In the genomic region with DNA sequence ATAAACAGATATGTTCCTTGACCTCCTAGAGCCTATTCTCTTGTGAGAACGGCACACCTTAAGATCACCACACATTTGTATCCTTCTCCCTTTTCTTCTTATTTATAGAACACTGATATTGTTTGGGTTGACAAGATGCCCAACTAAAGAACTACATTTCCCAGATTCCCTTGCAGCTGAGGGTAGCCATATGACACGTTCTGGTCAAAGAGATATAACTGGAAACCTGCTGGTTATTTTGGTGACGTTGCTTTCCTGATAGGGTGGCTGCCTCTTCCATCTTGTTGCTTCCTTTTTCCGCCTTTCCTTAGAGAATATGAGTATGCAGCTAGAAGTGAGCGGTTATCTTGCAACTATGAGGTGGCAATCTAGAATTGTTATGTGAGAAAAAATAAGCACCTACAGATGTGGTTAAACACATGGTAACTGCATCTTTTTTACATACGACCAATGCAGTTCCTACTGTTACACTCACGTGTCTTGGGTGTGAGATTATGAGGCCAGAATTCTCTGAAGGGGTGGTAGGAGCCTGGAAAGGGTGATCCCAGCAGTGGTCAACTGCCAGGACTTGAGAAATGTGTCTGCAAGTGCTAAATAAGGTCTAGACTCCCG, we compare ENCODE assay signal across 20 cellular contexts.
DNase-seq lines count a peak whose midpoint lies in the region; ATAC-seq and TF ChIP-seq lines count a peak whose summit lies in the region.
"Had no signal": no experiment of that assay in that cellular context is flagged by ENCODE, and none has a peak within 500 bp of the region (broad histone marks: within the 10 kb centered on the region; RNA-seq: fewer than 3 reads in every experiment).

No MANE protein-coding gene starts in this region.

- no peaks in the 10 kb centered on the region for H4K20me1 ChIP-seq in Karpas-422 (ENCODE audit: insufficient read depth, low read depth, low read length)

- no peaks in the 10 kb centered on the region for H3K79me2 ChIP-seq in Karpas-422 (ENCODE audit: low read length)
- H3K79me2 ChIP-seq in mesendoderm (ENCODE audit: control insufficient read depth, insufficient read depth, low read length) = no peaks in the 10 kb centered on the region

- no CpG with 5 or more reads among the region's 8 CpGs for WGBS in mesendoderm (ENCODE audit: extremely low coverage, insufficient coverage, low lambda C conversion rate)

- H2BK15ac ChIP-seq in mesendoderm (replicated peaks; ENCODE audit: low read depth) = no peak overlapping the region

- no peak overlapping the region for H4K5ac ChIP-seq in mesendoderm (ENCODE audit: low read length)

- H3K9me2 ChIP-seq in Karpas-422 (replicated peaks; ENCODE audit: insufficient read depth, low read length) = no peaks in the 10 kb centered on the region

- no peak overlapping the region for H3K4me2 ChIP-seq in Karpas-422 (ENCODE audit: low read depth, low read length, poor library complexity, severe bottlenecking)
- H3K4me2 ChIP-seq in mesendoderm (ENCODE audit: low read length) = no peak overlapping the region

- no peak overlapping the region for H3K4me3 Mint-ChIP-seq in activated T-cell treated with anti-CD3 and anti-CD28 coated beads, Interleukin-2, amount 50 U/mL, for 72 hours
- H3K4me3 Mint-ChIP-seq: CD8-positive, alpha-beta T cell; stimulated activated memory B cell treated with anti-CD40 and anti-IgM and Interleukin-4, amounts not matched to agents 10 μg/mL and 1 μg/mL and 100 μg/mL, for 72 hours; type B pancreatic cell had no signal

- no peak overlapping the region for H3K56ac ChIP-seq in mesendoderm (ENCODE audit: low read length)

- H3K27ac Mint-ChIP-seq in activated T-cell treated with anti-CD3 and anti-CD28 coated beads, Interleukin-2, amount 50 U/mL, for 72 hours = no peak overlapping the region
- H3K27ac Mint-ChIP-seq: activated T-helper 2 cell treated with anti-CD3 and anti-CD28 coated beads, Interferon-gamma antibody, Interleukin-2, Interleukin-4, amounts not matched to agents 10 μg/mL and 5 μg/mL and 100 μg/mL, durations not matched to agents 14 hours and 24 hours and 36 hours; CD8-positive, alpha-beta T cell; type B pancreatic cell had no signal

- H3K4ac ChIP-seq in mesendoderm (ENCODE audit: low read depth, low read length) = no peak overlapping the region

- intact Hi-C loops in sciatic nerve (cut with DNase I) = no loop called here

- no peak overlapping the region for H3K27ac ChIP-seq in Karpas-422 (ENCODE audit: low read length)
- no peak overlapping the region for H3K27ac ChIP-seq in mesendoderm (ENCODE audit: low read depth, low read length)
- H3K27ac ChIP-seq: adrenal gland, RWPE1 had no signal

- peaks cover 11% of the 10 kb centered on the region for H3K27me3 Mint-ChIP-seq in activated T-cell treated with anti-CD3 and anti-CD28 coated beads, Interleukin-2, amount 50 U/mL, for 72 hours (ENCODE audit: low read depth)
- H3K27me3 Mint-ChIP-seq: stimulated activated memory B cell treated with anti-CD40 and anti-IgM and Interleukin-4, amounts not matched to agents 10 μg/mL and 1 μg/mL and 100 μg/mL, for 72 hours; type B pancreatic cell had no signal

- no peak overlapping the region for H2BK120ac ChIP-seq in mesendoderm (ENCODE audit: low read depth, low read length)

- H3K9me3 ChIP-seq in Karpas-422 (ENCODE audit: low read length) = no peaks in the 10 kb centered on the region
- H3K9me3 ChIP-seq: adrenal gland had no signal

- no peak overlapping the region for H3K23ac ChIP-seq in mesendoderm (ENCODE audit: low read length)

- ATAC-seq in SK-N-SH treated with all-trans-retinoic acid at 6 μM for 48 hours (peak; percentile 38; the same call in 2 of the 3 replicates), sciatic nerve (no peak)
- no peak for ATAC-seq in activated T-cell treated with anti-CD3 and anti-CD28 coated beads, Interleukin-2, amount 50 U/mL, for 72 hours (replicated peaks in 1 of 2)
- ATAC-seq: CD8-positive, alpha-beta T cell; naive thymus-derived CD4-positive, alpha-beta T cell; stimulated activated memory B cell treated with anti-CD40 and anti-IgM and Interleukin-4, amounts not matched to agents 10 μg/mL and 1 μg/mL and 100 μg/mL, for 72 hours had no signal

- H2BK5ac ChIP-seq in mesendoderm (ENCODE audit: low read length) = no peak overlapping the region

- H3K18ac ChIP-seq in mesendoderm (ENCODE audit: low read length) = no peak overlapping the region

- no peak overlapping the region for H3K9ac ChIP-seq in Karpas-422 (ENCODE audit: low read length)
- H3K9ac ChIP-seq in mesendoderm (ENCODE audit: low read length) = no peak overlapping the region

- no peaks in the 10 kb centered on the region for H3K36me3 Mint-ChIP-seq in activated T-cell treated with anti-CD3 and anti-CD28 coated beads, Interleukin-2, amount 50 U/mL, for 72 hours (ENCODE audit: insufficient read depth in 2 of 2)
- H3K36me3 Mint-ChIP-seq: CD8-positive, alpha-beta T cell; naive thymus-derived CD4-positive, alpha-beta T cell; stimulated activated memory B cell treated with anti-CD40 and anti-IgM and Interleukin-4, amounts not matched to agents 10 μg/mL and 1 μg/mL and 100 μg/mL, for 72 hours; type B pancreatic cell had no signal

- peak; percentile 18 for DNase-seq in NCI-H2171 treated with DMSO at 0.1 percent for 48 hours (lab: John Stamatoyannopoulos, UW)
- DNase-seq in NCI-H2171 (lab: John Stamatoyannopoulos, UW) = no peak
- peak; percentile 49 for DNase-seq in Karpas-422
- DNase-seq in mesendoderm = peak; percentile 38
- no peak for DNase-seq in sciatic nerve (ENCODE audit: low spot score)
- DNase-seq in activated T-cell treated with anti-CD3 and anti-CD28 coated beads, Interleukin-2, amount 50 U/mL, for 72 hours = no peak
- DNase-seq in NCI-H345 treated with DMSO at 0.1 percent for 48 hours (lab: John Stamatoyannopoulos, UW; ENCODE audit: unreplicated experiment) = no peak
- DNase-seq: ACHN; adrenal gland; CD8-positive, alpha-beta T cell; central memory CD4-positive, alpha-beta T cell; EL; naive thymus-derived CD4-positive, alpha-beta T cell; NCI-H1436 treated with DMSO at 0.1 percent for 48 hours; NCI-H510A had no signal

- no peaks in the 10 kb centered on the region for H3K79me1 ChIP-seq in mesendoderm (ENCODE audit: low read length)

- H3K27me3 ChIP-seq in Karpas-422 (ENCODE audit: low read length) (no peaks in the 10 kb centered on the region), mesendoderm (ENCODE audit: insufficient read depth, low read length, poor library complexity) (no peaks in the 10 kb centered on the region)
- H3K27me3 ChIP-seq: adrenal gland had no signal

- H3K4me1 ChIP-seq in Karpas-422 (ENCODE audit: low read length) = 0 out of 2 replicates have a peak, but pooled peaks cover 4% of the 10 kb centered on the region
- peaks cover 3% of the 10 kb centered on the region for H3K4me1 ChIP-seq in mesendoderm (ENCODE audit: control insufficient read depth, low read depth, low read length)
- H3K4me1 ChIP-seq: adrenal gland had no signal

- no peak overlapping the region for H2AK5ac ChIP-seq in mesendoderm (ENCODE audit: low read length)

- H2AFZ ChIP-seq in Karpas-422 (ENCODE audit: low read length) = no peak overlapping the region; the same call in 1 of the 2 replicates

- no peaks in the 10 kb centered on the region for H3K4me1 Mint-ChIP-seq in activated T-cell treated with anti-CD3 and anti-CD28 coated beads, Interleukin-2, amount 50 U/mL, for 72 hours (ENCODE audit: low read depth)

- H4K8ac ChIP-seq in mesendoderm (ENCODE audit: low read depth, low read length) = no peak overlapping the region

- H3K9me3 Mint-ChIP-seq in activated T-cell treated with anti-CD3 and anti-CD28 coated beads, Interleukin-2, amount 50 U/mL, for 72 hours = no peaks in the 10 kb centered on the region
- H3K9me3 Mint-ChIP-seq: activated T-helper 2 cell treated with anti-CD3 and anti-CD28 coated beads, Interferon-gamma antibody, Interleukin-2, Interleukin-4, amounts not matched to agents 10 μg/mL and 5 μg/mL and 100 μg/mL, durations not matched to agents 14 hours and 24 hours and 36 hours; CD8-positive, alpha-beta T cell; stimulated activated memory B cell treated with anti-CD40 and anti-IgM and Interleukin-4, amounts not matched to agents 10 μg/mL and 1 μg/mL and 100 μg/mL, for 72 hours; type B pancreatic cell had no signal

- H3K36me3 ChIP-seq in Karpas-422 (ENCODE audit: insufficient read depth, low read length) (no peaks in the 10 kb centered on the region), mesendoderm (ENCODE audit: control insufficient read depth, insufficient read depth, low read length) (no peaks in the 10 kb centered on the region)
- H3K36me3 ChIP-seq: adrenal gland had no signal

- H3K4me3 ChIP-seq in Karpas-422 (ENCODE audit: low read length) = no peak overlapping the region
- no peak overlapping the region for H3K4me3 ChIP-seq in mesendoderm (ENCODE audit: low read length)
- H3K4me3 ChIP-seq: adrenal gland had no signal

TF ChIP-seq in SK-N-SH treated with all-trans-retinoic acid at 6 μM for 48 hours, 23 proteins besides CTCF, POLR2A, EP300 and RAD21 (continues in another document):
- TF ChIP-seq SNAI2 (CRISPR knock-in tag; IDR thresholded peaks at IDR 0.05) (no peak), PATZ1 (CRISPR knock-in tag; IDR thresholded peaks at IDR 0.05; ENCODE audit: borderline replicate concordance) (no peak), ZNF8 (CRISPR knock-in tag; IDR thresholded peaks at IDR 0.05) (no peak), ZNF565 (CRISPR knock-in tag; conservative IDR thresholded peaks at IDR 0.05; ENCODE audit: low read depth) (no peak), ESRRG (CRISPR knock-in tag; IDR thresholded peaks at IDR 0.05) (no peak), OSR1 (CRISPR knock-in tag; IDR thresholded peaks at IDR 0.05) (no peak)

Comparison
In these comparisons a context has a peak if more than half of its experiments do, and no peak if none do; other contexts are left out.
1. DNase-seq: peak in NCI-H2171 treated with DMSO at 0.1 percent for 48 hours (single experiment), Karpas-422 (single experiment) and mesendoderm (single experiment); none in NCI-H2171 (single experiment), sciatic nerve (single experiment), activated T-cell treated with anti-CD3 and anti-CD28 coated beads, Interleukin-2, amount 50 U/mL, for 72 hours (0 of 2) and NCI-H345 treated with DMSO at 0.1 percent for 48 hours (single experiment).